9 cellular contexts compared by ENCODE assay signal in the genomic region with DNA sequence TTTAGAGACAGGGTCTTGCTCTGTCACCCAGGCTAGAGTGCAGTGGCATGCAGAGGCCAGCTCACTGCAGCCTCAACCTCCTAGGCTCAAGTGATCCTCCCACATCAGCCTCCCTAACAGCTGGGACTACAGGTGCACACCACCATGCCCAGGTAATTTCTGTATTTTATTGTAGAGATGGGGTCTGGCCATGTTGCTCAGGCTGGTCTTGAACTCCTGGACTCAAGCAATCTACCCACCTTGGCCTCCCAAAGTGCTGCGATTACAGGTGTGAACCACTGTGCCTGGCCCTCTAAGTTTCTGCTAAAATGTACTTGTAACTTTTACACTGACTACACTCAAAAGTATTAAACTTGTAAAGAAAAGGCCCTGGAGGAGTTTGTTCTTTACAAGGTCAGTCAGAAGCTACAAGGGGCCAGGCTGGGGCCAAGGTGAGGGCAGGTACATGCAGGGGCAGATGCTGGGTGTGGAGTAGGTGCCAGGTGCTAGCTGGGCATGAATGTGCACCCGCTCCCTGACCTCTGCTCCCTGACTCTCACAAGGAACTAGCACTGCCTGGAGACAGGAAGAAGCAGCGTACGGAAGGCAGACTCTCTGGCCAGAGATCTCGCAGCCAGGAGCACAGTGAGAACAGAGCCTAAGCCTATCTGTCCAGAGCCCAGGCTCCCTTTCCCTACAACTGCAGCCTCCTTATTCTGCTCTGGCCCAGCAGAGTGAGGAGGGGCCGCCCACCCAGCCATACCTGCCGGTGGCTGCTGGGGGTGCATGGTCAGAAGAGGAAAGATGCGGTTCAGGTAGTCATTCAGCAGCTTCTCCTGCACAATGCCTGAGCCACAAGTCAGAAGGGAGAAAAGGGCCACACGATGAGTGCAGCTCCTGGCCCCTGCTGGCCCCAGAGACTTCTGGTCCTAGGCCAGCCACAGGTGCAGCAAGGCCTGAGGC. TPM values are rescaled to one million over a fixed set of nuclear protein-coding genes. Genes with fewer than 3 reads are reported as not detected.
DNase-seq lines count a peak whose midpoint lies in the region; ATAC-seq and TF ChIP-seq lines count a peak whose summit lies in the region.
"Not testable (repeated sequence)": the region's sequence is repeated elsewhere in the genome, so short reads cannot be mapped to it uniquely, and the experiment has no call there.
"Had no signal": no experiment of that assay in that cellular context is flagged by ENCODE, and none has a peak within 500 bp of the region (broad histone marks: within the 10 kb centered on the region; RNA-seq: fewer than 3 reads in every experiment).

No MANE protein-coding gene starts in this region.

- not testable (repeated sequence) for H3K4me2 ChIP-seq in H9 (ENCODE audit: insufficient read depth, insufficient read length, low read length)

- ATAC-seq in upper lobe of right lung, result not testable (repeated sequence)

- not testable (repeated sequence) for H3K14ac ChIP-seq in H9 (ENCODE audit: insufficient read depth, low read length)

- not testable (repeated sequence) for H3K9me3 Mint-ChIP-seq in H9; activated T-helper 2 cell treated with anti-CD3 and anti-CD28 coated beads, Interferon-gamma antibody, Interleukin-2, Interleukin-4, amounts not matched to agents 10 μg/mL and 5 μg/mL and 100 μg/mL, durations not matched to agents 14 hours and 24 hours and 36 hours; chondrocyte (ENCODE audit: low read depth)

- H3K9me3 ChIP-seq in H9 (ENCODE audit: control insufficient read depth, low read depth, low read length); right atrium auricular region; mucosa of rectum (ENCODE audit: control insufficient read depth in 2 of 2, low read length in 2 of 2); sigmoid colon; upper lobe of right lung: not testable (repeated sequence)

- H3K27ac ChIP-seq in H9 (ENCODE audit: insufficient read length, low read depth, low read length); right atrium auricular region; upper lobe of right lung: not testable (repeated sequence)
- H3K27ac ChIP-seq in mucosa of rectum (ENCODE audit: low read depth in 2 of 2, low read length in 2 of 2) (peak overlapping the region; percentile 57 to 64), sigmoid colon (peak overlapping the region in 1 of 4 donors; percentile 21)

- not testable (repeated sequence) for H4K91ac ChIP-seq in H9 (ENCODE audit: insufficient read length, low read depth, low read length)

- H3K9ac ChIP-seq in H9 (ENCODE audit: extremely low read depth, insufficient read length, low read length), result not testable (repeated sequence)
- peak overlapping the region; percentile 56 to 57 for H3K9ac ChIP-seq in mucosa of rectum (ENCODE audit: low read depth in 1 of 2, low read length in 2 of 2)

- DNase-seq in H9 (peak; percentile 39), chondrocyte (ENCODE audit: low spot score) (peak; percentile 94), right atrium auricular region (ENCODE audit: low spot score) (peak; percentile 59), sigmoid colon (peak; percentile 69), upper lobe of right lung (peak; percentile 68)
- peak; percentile 32 for DNase-seq in activated CD4-positive, CD25-positive, alpha-beta regulatory T cell treated with anti-CD3 and anti-CD28 coated beads, Interleukin-2, amount 50 U/mL, for 72 hours
- peak; percentile 18 for DNase-seq in activated T-helper 2 cell treated with anti-CD3 and anti-CD28 coated beads, Interferon-gamma antibody, Interleukin-2, Interleukin-4, amounts not matched to agents 10 μg/mL and 5 μg/mL and 100 μg/mL, durations not matched to agents 14 hours and 24 hours and 36 hours (ENCODE audit: low spot score)

- not testable (repeated sequence) for H3K79me1 ChIP-seq in H9 (ENCODE audit: insufficient read depth, low read depth, low read length, poor library complexity, severe bottlenecking)

- no CpG with 5 or more reads among the region's 9 CpGs for WGBS in H9 (ENCODE audit: extremely low coverage, insufficient read length, low lambda C conversion rate)
- 22 to 77% methylated on average over 9 of the region's 9 CpGs for WGBS in sigmoid colon, 2 donors

- H3K56ac ChIP-seq in H9 (ENCODE audit: insufficient read length, low read depth, low read length), result not testable (repeated sequence)

- not testable (repeated sequence) for H3K4me3 ChIP-seq in right atrium auricular region, sigmoid colon, upper lobe of right lung
- peak overlapping the region; percentile 24 to 90 for H3K4me3 ChIP-seq in mucosa of rectum (ENCODE audit: low read length in 2 of 2)

- not testable (repeated sequence) for H3K27me3 Mint-ChIP-seq in H9 (ENCODE audit: low read depth); activated T-helper 2 cell treated with anti-CD3 and anti-CD28 coated beads, Interferon-gamma antibody, Interleukin-2, Interleukin-4, amounts not matched to agents 10 μg/mL and 5 μg/mL and 100 μg/mL, durations not matched to agents 14 hours and 24 hours and 36 hours (ENCODE audit: low read depth); chondrocyte (ENCODE audit: low read depth)

- H3T11ph ChIP-seq in H9 (ENCODE audit: low read length), result not testable (repeated sequence)

- H3K36me3 Mint-ChIP-seq in H9 (ENCODE audit: insufficient read depth in 1 of 3, low read depth in 3 of 3); activated T-helper 2 cell treated with anti-CD3 and anti-CD28 coated beads, Interferon-gamma antibody, Interleukin-2, Interleukin-4, amounts not matched to agents 10 μg/mL and 5 μg/mL and 100 μg/mL, durations not matched to agents 14 hours and 24 hours and 36 hours (ENCODE audit: low read depth); chondrocyte (ENCODE audit: low read depth): not testable (repeated sequence)

- H3K4ac ChIP-seq in H9 (ENCODE audit: low read depth, low read length), result not testable (repeated sequence)

- not testable (repeated sequence) for H3K4me1 ChIP-seq in H9 (ENCODE audit: insufficient read depth, low read length)
- peaks cover 0 to 39% of the 10 kb centered on the region in 2 donors for H3K4me1 ChIP-seq in right atrium auricular region
- H3K4me1 ChIP-seq in mucosa of rectum (ENCODE audit: control insufficient read depth in 2 of 2, insufficient read depth in 2 of 2, low read length in 2 of 2), result peaks cover 25 to 31% of the 10 kb centered on the region in 2 donors
- H3K4me1 ChIP-seq in sigmoid colon, result peaks cover 0 to 34% (median 32%) of the 10 kb centered on the region in 4 donors
- peaks cover 29% of the 10 kb centered on the region for H3K4me1 ChIP-seq in upper lobe of right lung

- not testable (repeated sequence) for H4K20me1 ChIP-seq in H9 (ENCODE audit: control insufficient read depth, insufficient read depth, insufficient read length)

- H2AFZ ChIP-seq in H9 (ENCODE audit: low read length), result not testable (repeated sequence)

- not testable (repeated sequence) for H2BK12ac ChIP-seq in H9 (ENCODE audit: insufficient read length, low read depth, low read length)

- not testable (repeated sequence) for H3K4me3 Mint-ChIP-seq in H9; activated T-helper 2 cell treated with anti-CD3 and anti-CD28 coated beads, Interferon-gamma antibody, Interleukin-2, Interleukin-4, amounts not matched to agents 10 μg/mL and 5 μg/mL and 100 μg/mL, durations not matched to agents 14 hours and 24 hours and 36 hours (ENCODE audit: low read depth); chondrocyte (ENCODE audit: unreplicated experiment)

- TF ChIP-seq CTCF in H9 (conservative IDR thresholded peaks at IDR 0.05); chondrocyte (IDR thresholded peaks at IDR 0.05); right atrium auricular region (IDR thresholded peaks at IDR 0.05); sigmoid colon (IDR thresholded peaks at IDR 0.05); upper lobe of right lung (IDR thresholded peaks at IDR 0.05): not testable (repeated sequence)

- H4K8ac ChIP-seq in H9 (replicated peaks; ENCODE audit: insufficient read length, low read depth, low read length), result not testable (repeated sequence)

- not testable (repeated sequence) for H3K79me2 ChIP-seq in H9 (ENCODE audit: insufficient read depth, low read length)

- not testable (repeated sequence) for TF ChIP-seq EP300 in sigmoid colon (IDR thresholded peaks at IDR 0.05)

- H2BK5ac ChIP-seq in H9 (ENCODE audit: insufficient read length, low read length), result not testable (repeated sequence)

- TF ChIP-seq POLR2A in sigmoid colon (IDR thresholded peaks at IDR 0.05), result not testable (repeated sequence)

- not testable (repeated sequence) for H2BK120ac ChIP-seq in H9 (ENCODE audit: low read depth, low read length, poor library complexity, severe bottlenecking)

- H4K5ac ChIP-seq in H9 (ENCODE audit: insufficient read length, low read depth, low read length), result not testable (repeated sequence)

- H3K27me3 ChIP-seq in H9 (ENCODE audit: insufficient read depth, low read length); right atrium auricular region; mucosa of rectum (ENCODE audit: control insufficient read depth in 2 of 2, insufficient read depth in 2 of 2, low read length in 2 of 2); sigmoid colon; upper lobe of right lung: not testable (repeated sequence)

- H3K23ac ChIP-seq in H9 (ENCODE audit: insufficient read length, low read depth, low read length), result not testable (repeated sequence)

- not testable (repeated sequence) for H2BK20ac ChIP-seq in H9 (ENCODE audit: low read depth, low read length, poor library complexity, severe bottlenecking)

- not testable (repeated sequence) for H3K27ac Mint-ChIP-seq in H9; activated T-helper 2 cell treated with anti-CD3 and anti-CD28 coated beads, Interferon-gamma antibody, Interleukin-2, Interleukin-4, amounts not matched to agents 10 μg/mL and 5 μg/mL and 100 μg/mL, durations not matched to agents 14 hours and 24 hours and 36 hours; chondrocyte (ENCODE audit: unreplicated experiment)

- H2BK15ac ChIP-seq in H9 (ENCODE audit: low read depth, low read length), result not testable (repeated sequence)

- not testable (repeated sequence) for H3K18ac ChIP-seq in H9 (ENCODE audit: insufficient read length, low read depth, low read length)

- H3K36me3 ChIP-seq in right atrium auricular region, sigmoid colon, upper lobe of right lung: not testable (repeated sequence)
- peaks cover 3 to 11% of the 10 kb centered on the region in 2 donors for H3K36me3 ChIP-seq in mucosa of rectum (ENCODE audit: control insufficient read depth in 2 of 2, insufficient read depth in 2 of 2, low read length in 2 of 2)

- H2AK5ac ChIP-seq in H9 (ENCODE audit: insufficient read length, low read length), result not testable (repeated sequence)

- peaks cover 14% of the 10 kb centered on the region for H3K23me2 ChIP-seq in H9 (ENCODE audit: insufficient read length, low read depth, low read length, poor library complexity, severe bottlenecking)

- intact Hi-C loops in activated T-helper 2 cell treated with anti-CD3 and anti-CD28 coated beads, Interferon-gamma antibody, Interleukin-2, Interleukin-4, amounts not matched to agents 10 μg/mL and 5 μg/mL and 100 μg/mL, durations not matched to agents 14 hours and 24 hours and 36 hours (cut with micrococcal nuclease); sigmoid colon (cut with DNase I); upper lobe of right lung (cut with DNase I): not testable (repeated sequence)

- not testable (repeated sequence) for H3K4me1 Mint-ChIP-seq in H9; activated T-helper 2 cell treated with anti-CD3 and anti-CD28 coated beads, Interferon-gamma antibody, Interleukin-2, Interleukin-4, amounts not matched to agents 10 μg/mL and 5 μg/mL and 100 μg/mL, durations not matched to agents 14 hours and 24 hours and 36 hours (ENCODE audit: low read depth); chondrocyte (ENCODE audit: low read depth)

RNA-seq across cellular contexts. Expression of a gene that starts 24.5 kb away (rescaled TPM):
- total RNA-seq in H9 (2021), result 1,874 and 2,051 TPM in 2 replicates
- 2,033 and 2,369 TPM in 2 replicates for total RNA-seq in activated T-helper 2 cell treated with anti-CD3 and anti-CD28 coated beads, Interferon-gamma antibody, Interleukin-2, Interleukin-4, amounts not matched to agents 10 μg/mL and 5 μg/mL and 100 μg/mL, durations not matched to agents 14 hours and 24 hours and 36 hours
- total RNA-seq in chondrocyte, result 1,438 to 1,620 TPM (median 1,579 TPM) in 3 replicates
- not detected for total RNA-seq in right atrium auricular region
- total RNA-seq in sigmoid colon, result under 1 TPM; under 0.01 TPM
- not detected for polyA plus RNA-seq in sigmoid colon
- 6,622 TPM for total RNA-seq in upper lobe of right lung
- polyA plus RNA-seq: esophagus had no signal

RNA-seq across cellular contexts. Expression of a gene that starts 28.9 kb away (rescaled TPM):
- total RNA-seq in H9 (2021) (27.7 and 29.3 TPM in 2 replicates), chondrocyte (52.1 to 67.7 TPM (median 58.9 TPM) in 3 replicates), right atrium auricular region (10 to 100 TPM; 15.1 to 20.0 TPM), sigmoid colon (10 to 100 TPM; 30.3 to 80.9 (median 37.2) TPM), upper lobe of right lung (31.2 TPM)
- total RNA-seq in activated T-helper 2 cell treated with anti-CD3 and anti-CD28 coated beads, Interferon-gamma antibody, Interleukin-2, Interleukin-4, amounts not matched to agents 10 μg/mL and 5 μg/mL and 100 μg/mL, durations not matched to agents 14 hours and 24 hours and 36 hours, result 5.2 and 6.1 TPM in 2 replicates
- 10 to 100 TPM; 12.1 to 42.8 (median 21.0) TPM for polyA plus RNA-seq in sigmoid colon

Comparison
In these comparisons a context has a peak if more than half of its experiments do, and no peak if none do; other contexts are left out.
1. DNase-seq: peak in every context shown above with its lines; median percentile 94 in chondrocyte; 69 in sigmoid colon; 68 in upper lobe of right lung; 59 in right atrium auricular region; 39 in H9; 32 in activated CD4-positive, CD25-positive, alpha-beta regulatory T cell treated with anti-CD3 and anti-CD28 coated beads, Interleukin-2, amount 50 U/mL, for 72 hours; 18 in activated T-helper 2 cell treated with anti-CD3 and anti-CD28 coated beads, Interferon-gamma antibody, Interleukin-2, Interleukin-4, amounts not matched to agents 10 μg/mL and 5 μg/mL and 100 μg/mL, durations not matched to agents 14 hours and 24 hours and 36 hours.
2. RNA of a gene that starts 24.5 kb away (total RNA-seq): 6,622 TPM in upper lobe of right lung (single experiment), 2,033 to 2,369 TPM in activated T-helper 2 cell treated with anti-CD3 and anti-CD28 coated beads, Interferon-gamma antibody, Interleukin-2, Interleukin-4, amounts not matched to agents 10 μg/mL and 5 μg/mL and 100 μg/mL, durations not matched to agents 14 hours and 24 hours and 36 hours, 1,874 to 2,051 TPM in H9 and 1,438 to 1,620 TPM in chondrocyte; not detected in right atrium auricular region and under 0.01 TPM in sigmoid colon; every median in the first group is over 1,000 times any median in the second.